In the genomic region with DNA sequence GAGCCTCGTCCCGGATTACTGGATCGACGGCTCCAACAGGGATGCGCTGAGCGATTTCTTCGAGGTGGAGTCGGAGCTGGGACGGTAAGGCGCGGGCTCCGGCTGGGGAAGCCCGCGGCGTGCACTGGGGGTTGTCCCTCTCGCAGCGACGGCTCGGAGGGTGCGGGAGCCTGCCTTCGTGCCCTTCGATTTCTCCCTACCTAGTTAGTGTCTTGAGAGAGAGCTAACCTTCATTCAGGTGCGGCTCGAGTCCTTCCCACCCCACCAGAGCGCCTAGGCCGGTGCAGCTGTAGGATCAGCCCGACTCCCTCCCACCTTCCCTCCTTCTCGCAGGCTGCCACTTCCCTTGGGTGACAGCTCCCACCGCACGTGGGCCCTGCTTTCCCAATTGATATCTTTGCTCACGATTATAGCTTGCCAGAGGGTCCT, we compare ENCODE assay signal across 8 cellular contexts. TPM values are rescaled to one million over a fixed set of nuclear protein-coding genes. Genes with fewer than 3 reads are reported as not detected.
DNase-seq lines count a peak whose midpoint lies in the region; ATAC-seq, FAIRE-seq and TF ChIP-seq lines count a peak whose summit lies in the region.

No MANE protein-coding gene starts in this region.

- 5% methylated on average over 27 of the region's 31 CpGs for WGBS in K562 (ENCODE audit: insufficient coverage, low coverage, missing lambda C conversion rate)
- WGBS in mesodermal cell (ENCODE audit: insufficient coverage in 2 of 2), 2 experiments: 2% methylated on average over 19 to 26 of the region's 31 CpGs
- WGBS in thyroid gland, 2 donors: 4 to 5% methylated on average over 19 to 24 of the region's 31 CpGs

- no peaks in the 10 kb centered on the region; the same call in 1 of the 2 replicates for H4K20me1 ChIP-seq in K562 (replicated peaks; ENCODE audit: control insufficient read depth, insufficient read depth, low read length)

- no peaks in the 10 kb centered on the region for H3K9me1 ChIP-seq in K562 (ENCODE audit: control insufficient read depth, insufficient read depth, low read length)

- no TSS peak for BruUV-seq in K562 (replicated peaks; lab: Mats Ljungman, UMichigan)

- H3K4me1 ChIP-seq in K562 (replicated peaks in 1 of 2; ENCODE audit: control insufficient read depth in 2 of 2, insufficient read depth in 2 of 2, low read length in 2 of 2) (peaks cover 0 to 14% of the 10 kb centered on the region in 2 experiments; a peak in 3 of 5 replicates), mesodermal cell (ENCODE audit: control insufficient read depth, insufficient read depth, low read length, poor library complexity, severe bottlenecking) (peaks cover 4% of the 10 kb centered on the region), thyroid gland (peaks cover 10 to 12% of the 10 kb centered on the region in 2 donors)

- H3K36me3 ChIP-seq in K562 (ENCODE audit: control insufficient read depth, insufficient read depth, low read length): no peaks in the 10 kb centered on the region
- no peaks in the 10 kb centered on the region for H3K36me3 ChIP-seq in mesodermal cell (ENCODE audit: control insufficient read depth, insufficient read depth, low read length)
- no peaks in the 10 kb centered on the region for H3K36me3 ChIP-seq in thyroid gland

- H3K4me3 ChIP-seq in K562 (peak overlapping the region; percentile 34), mesodermal cell (ENCODE audit: extremely low read depth, insufficient read depth, low read length, poor library complexity, severe bottlenecking) (peak overlapping the region; percentile 49), thyroid gland (replicated peaks in 1 of 3) (peak overlapping the region; percentile 32 to 47 (median 37))

- intact Hi-C loops in K562 (cut with micrococcal nuclease) (no loop called here), thyroid gland (cut with DNase I) (no loop called here)

- no peak for FAIRE-seq in K562 (lab: Jason Lieb, UNC)

- TF ChIP-seq EP300 in K562 (IDR thresholded peaks at IDR 0.05; ENCODE audit: low read length): no peak

- POLR2A ChIA-PET in K562 (lab: Yijun Ruan, JAX): no interaction called here

- peak overlapping the region; percentile 48; the same call in 1 of the 2 replicates for H2AFZ ChIP-seq in K562 (ENCODE audit: low read depth, low read length)

- TF ChIP-seq POLR2A in K562 (conservative IDR thresholded peaks at IDR 0.05): no peak
- TF ChIP-seq POLR2A in thyroid gland (IDR thresholded peaks at IDR 0.05): no peak

- H3K27me3 ChIP-seq in K562 (ENCODE audit: control insufficient read depth in 2 of 2, insufficient read depth in 2 of 2, low read length in 2 of 2): peaks cover 9 to 21% of the 10 kb centered on the region in 2 experiments; a peak in 4 of 5 replicates
- H3K27me3 ChIP-seq in thyroid gland: no peaks in the 10 kb centered on the region

- peak; percentile 44 for DNase-seq in GM10266 (ENCODE audit: extremely low spot score)
- DNase-seq in K562 (ENCODE audit: extremely low read depth in 1 of 4, low spot score in 3 of 4): no peak
- no peak for DNase-seq in thyroid gland
- no peak for DNase-seq in GM19238 (ENCODE audit: insufficient read length, low spot score)
- DNase-seq in GF-D8 (lab: John Stamatoyannopoulos, UW): no peak

- H3K9ac ChIP-seq in K562 (ENCODE audit: insufficient read depth in 1 of 2, low read depth in 2 of 2, low read length in 2 of 2): peak overlapping the region in 1 of 2 experiments; percentile 45; a peak in 1 of 4 replicates

- in situ Hi-C loops in K562 (cut with MboI): no loop called here

- H3K27ac ChIP-seq in K562 (ENCODE audit: extremely low read depth, low read depth, low read length): no peak overlapping the region
- H3K27ac ChIP-seq in mesodermal cell (ENCODE audit: low read depth, low read length, severe bottlenecking): no peak overlapping the region
- no peak overlapping the region for H3K27ac ChIP-seq in thyroid gland

- H3K4me2 ChIP-seq in K562 (ENCODE audit: insufficient read depth, low read length): peak overlapping the region; percentile 51

- H3K79me2 ChIP-seq in K562 (ENCODE audit: control insufficient read depth, insufficient read depth, low read length): no peaks in the 10 kb centered on the region

- peak; percentile 23 for ATAC-seq in GM21381 (IDR thresholded peaks at IDR 0.05; ENCODE audit: unreplicated experiment)
- ATAC-seq in HG03558 (IDR thresholded peaks at IDR 0.05; ENCODE audit: extremely low read depth, unreplicated experiment): peak; percentile 1
- no peak for ATAC-seq in K562

- CTCF ChIA-PET in K562 (lab: Yijun Ruan, JAX; ENCODE audit: low intra/inter-chr PET ratio): no interaction called here

- no peaks in the 10 kb centered on the region for H3K9me3 ChIP-seq in K562 (replicated peaks; ENCODE audit: control insufficient read depth, insufficient read depth, low read depth, low read length)
- no peaks in the 10 kb centered on the region for H3K9me3 ChIP-seq in mesodermal cell (ENCODE audit: control insufficient read depth, low read length)
- H3K9me3 ChIP-seq in thyroid gland: no peaks in the 10 kb centered on the region

- TF ChIP-seq RAD21 in K562 (CRISPR knock-in tag; conservative IDR thresholded peaks at IDR 0.05 in 1 of 2, IDR thresholded peaks at IDR 0.05 in 1 of 2): no peak

- no peak for TF ChIP-seq CTCF in GM10266 (IDR thresholded peaks at IDR 0.05; ENCODE audit: control insufficient read depth, insufficient read depth, low read depth, missing control alignments)
- TF ChIP-seq CTCF in K562 (IDR thresholded peaks at IDR 0.05 in 2 of 3, conservative IDR thresholded peaks at IDR 0.05 in 1 of 3; ENCODE audit: insufficient read depth in 2 of 3, low read depth in 1 of 3, low read length in 3 of 3): no peak
- TF ChIP-seq CTCF in thyroid gland (IDR thresholded peaks at IDR 0.05): no peak

TF ChIP-seq in K562, 482 proteins besides CTCF, POLR2A, EP300 and RAD21:
- TF ChIP-seq BRF2 (IDR thresholded peaks at IDR 0.05; ENCODE audit: borderline replicate concordance, insufficient read depth, insufficient read length): no peak
- TF ChIP-seq KDM5B (IDR thresholded peaks at IDR 0.05; ENCODE audit: insufficient replicate concordance, low read depth, low read length): peak; percentile 3

RNA-seq across cellular contexts. Expression of gene CAMK4, which starts 0.4 kb away (rescaled TPM):
- not detected in 2 replicates for total RNA-seq in K562 (2011; cell fraction: chromatin; rRNA removed; ENCODE audit: low replicate concordance)
- total RNA-seq in K562 (2011; cell fraction: nucleolus; rRNA removed): not detected in 2 replicates
- total RNA-seq in K562 (2011; cell fraction: nucleoplasm; rRNA removed): not detected in 2 replicates
- under 0.01 TPM in 1 of 2 replicates, not detected in the other for total RNA-seq in K562 (2014; rRNA removed)
- not detected in 2 replicates for total RNA-seq in K562 (2014; rRNA removed; fragmentation: Illumina TruSeq; extraction: Trizol)
- not detected in 2 replicates for total RNA-seq in K562 (2015; rRNA removed; fragmentation: Illumina TruSeq; extraction: Trizol)
- 0.27 and 0.35 TPM in 2 replicates for total RNA-seq in K562 (2021)
- polyA plus RNA-seq in K562 (2011; rRNA removed): not detected in 2 replicates
- not detected in 2 replicates for polyA plus RNA-seq in K562 (2011; cell fraction: cytosol; rRNA removed)
- polyA plus RNA-seq in K562 (2011; cell fraction: nucleus; rRNA removed): not detected in 2 replicates
- 0.03 and 0.04 TPM in 2 replicates for polyA plus RNA-seq in K562 (2012)
- polyA plus RNA-seq in K562 (2014; fragmentation: Illumina TruSeq; extraction: Trizol): 0.14 TPM in 1 of 2 replicates, not detected in the other
- not detected for polyA plus RNA-seq in K562 (2014; fragmentation: Nextera tagmentation; extraction: Ambion mirVana)
- not detected in 2 replicates for polyA plus RNA-seq in K562 (2014; rRNA removed)
- polyA minus RNA-seq in K562 (2011; rRNA and poly(A)+ RNA removed): 0.21 TPM in 1 of 2 replicates, not detected in the other
- not detected in 2 replicates for polyA minus RNA-seq in K562 (2011; cell fraction: cytosol; rRNA and poly(A)+ RNA removed)
- not detected in 2 replicates for polyA minus RNA-seq in K562 (2011; cell fraction: nucleus; rRNA and poly(A)+ RNA removed)
- 2.5 TPM for polyA plus RNA-seq in mesodermal cell (2013, experiment 1 of 2)
- polyA plus RNA-seq in mesodermal cell (2013, experiment 2 of 2): 2.3 TPM
- 1 to 10 TPM in 3 of 4 donors, under 1 TPM in 1; 0.45 to 2.5 (median 1.4) TPM for total RNA-seq in thyroid gland
